In the genomic region with DNA sequence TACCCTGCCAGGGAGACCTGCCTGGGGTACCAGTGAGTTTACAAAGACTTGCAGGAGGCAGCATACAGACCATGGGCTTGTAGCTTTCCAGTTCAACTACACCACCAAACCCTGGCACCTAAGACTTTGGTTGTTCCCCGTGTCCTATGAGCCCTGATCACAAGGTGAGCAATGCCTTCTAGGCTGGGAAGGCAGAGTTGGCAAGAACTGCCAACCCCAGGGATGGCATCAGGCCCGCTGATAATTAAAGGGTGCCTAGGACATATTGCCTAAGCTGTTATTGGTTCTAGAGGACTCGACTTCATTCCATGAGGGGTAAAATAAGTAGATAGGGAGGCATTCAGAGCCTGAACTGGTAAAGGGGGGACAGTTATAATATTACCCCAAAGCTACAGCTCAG, we compare ENCODE assay signal across 24 cellular contexts. TPM values are rescaled to one million over a fixed set of nuclear protein-coding genes. Genes with fewer than 3 reads are reported as not detected.
"Had no signal": no experiment of that assay in that cellular context is flagged by ENCODE, and none has a peak within 500 bp of the region (broad histone marks: within the 10 kb centered on the region; RNA-seq: fewer than 3 reads in every experiment).

No MANE protein-coding gene starts in this region.

- ATAC-seq: mucosa of descending colon; naive thymus-derived CD4-positive, alpha-beta T cell; sciatic nerve; stimulated activated naive B cell treated with anti-CD40 and anti-IgM and Interleukin-4, amounts not matched to agents 10 μg/mL and 1 μg/mL and 100 μg/mL, for 72 hours; stimulated activated naive CD8-positive, alpha-beta T cell treated with anti-CD3 and anti-CD28 coated beads, Interleukin-15, Interleukin-2, amounts not matched to agents 100 U/mL and 50 U/mL, for 24 hours had no signal

- H3K27me3 ChIP-seq: hepatocyte, ovary, testis, thyroid gland, transverse colon, upper lobe of left lung, vagina had no signal

- H3K4me3 ChIP-seq: hepatocyte, lung, mucosa of descending colon, ovary, skin epidermis, stomach, testis, thyroid gland, transverse colon, upper lobe of left lung, vagina had no signal

- H3K4me1 ChIP-seq: stomach, testis, thyroid gland, transverse colon, upper lobe of left lung, vagina had no signal

- H3K27ac ChIP-seq: hepatocyte, ovary, skin epidermis, stomach, testis, thyroid gland, transverse colon, upper lobe of left lung, vagina had no signal

- H3K9me3 ChIP-seq: mucosa of descending colon, ovary, stomach, testis, thyroid gland, transverse colon, upper lobe of left lung, vagina had no signal

- DNase-seq: islet precursor cell; mesendoderm; midbrain; mucosa of descending colon; naive thymus-derived CD4-positive, alpha-beta T cell; ovary; right cardiac atrium; stimulated activated CD4-positive, alpha-beta T cell treated with anti-CD3 and anti-CD28 coated beads, Interleukin-12 subunit alpha, Interleukin-12 subunit beta, amount 100 ng/mL, for 4 hours; stimulated activated CD4-positive, alpha-beta T cell treated with anti-CD3 and anti-CD28 coated beads, Interleukin-15, amount 100 ng/mL, for 24 hours; stimulated activated CD4-positive, alpha-beta T cell treated with anti-CD3 and anti-CD28 coated beads, Interleukin-2, amount 100 ng/mL, for 24 hours; stimulated activated CD4-positive, alpha-beta T cell treated with anti-CD3 and anti-CD28 coated beads, Interleukin-4, amount 100 ng/mL, for 1 hour; stimulated activated naive B cell treated with anti-CD40 and anti-IgM and Interleukin-4, amounts not matched to agents 10 μg/mL and 1 μg/mL and 100 μg/mL, for 72 hours; stimulated activated naive CD8-positive, alpha-beta T cell treated with anti-CD3 and anti-CD28 coated beads, Interleukin-15, Interleukin-2, amounts not matched to agents 100 U/mL and 50 U/mL, for 24 hours; stomach; testis; thyroid gland; transverse colon; upper lobe of left lung had no signal

- H3K36me3 ChIP-seq: ovary, stomach, thyroid gland, transverse colon, upper lobe of left lung, vagina had no signal

RNA-seq across cellular contexts. Expression of a gene that starts 41.3 kb away (rescaled TPM):
- total RNA-seq: naive thymus-derived CD4-positive, alpha-beta T cell; natural killer cell treated with Interleukin-12 subunit alpha and Interleukin-12 subunit beta and Interleukin-15 and Interleukin-18, amount 100 ng/mL, for 72 hours had no signal
- polyA plus RNA-seq: naive thymus-derived CD4-positive, alpha-beta T cell had no signal
